17 cellular contexts compared by ENCODE assay signal in genomic region chr7:41788556-41788955, GRCh38.
"Had no signal": no experiment of that assay in that cellular context is flagged by ENCODE, and none has a peak within 500 bp of the region (broad histone marks: within the 10 kb centered on the region; RNA-seq: fewer than 3 reads in every experiment).

No MANE protein-coding gene starts in this region.

- H3K36me3 ChIP-seq: cardiac muscle cell, lower lobe of right lung, neutrophil, WERI-Rb-1 had no signal

- H3K27me3 ChIP-seq: hepatocyte, neutrophil had no signal

- H3K4me1 ChIP-seq: lower lobe of right lung had no signal

- H3K9me3 ChIP-seq: lower lobe of right lung, neutrophil had no signal

- DNase-seq: activated CD4-positive, alpha-beta T cell treated with anti-CD3 and anti-CD28 coated beads for 4 hours; activated CD8-positive, alpha-beta memory T cell treated with anti-CD3 and anti-CD28 coated beads, Interleukin-2, amount 50 U/mL, for 4 hours; activated CD8-positive, alpha-beta T cell treated with anti-CD3 and anti-CD28 coated beads for 36 hours; activated naive CD4-positive, alpha-beta T cell treated with Interleukin-2 at 50 U/mL for 16 hours; activated naive CD8-positive, alpha-beta T cell treated with anti-CD3 and anti-CD28 coated beads, Interleukin-2, amount 50 U/mL, for 24 hours; left cardiac atrium; lower lobe of right lung; midbrain; posterior cingulate gyrus; right cardiac atrium; stimulated activated naive B cell treated with anti-CD40 and anti-IgM and Interleukin-4, amounts not matched to agents 10 μg/mL and 1 μg/mL and 100 μg/mL, for 72 hours; substantia nigra; T-helper 1 cell; WERI-Rb-1 had no signal

- H3K4me3 ChIP-seq: cardiac muscle cell, hepatocyte, lower lobe of right lung had no signal

- ATAC-seq: activated CD8-positive, alpha-beta T cell treated with anti-CD3 and anti-CD28 coated beads for 36 hours; activated naive CD8-positive, alpha-beta T cell treated with anti-CD3 and anti-CD28 coated beads, Interleukin-2, amount 50 U/mL, for 24 hours; left cardiac atrium; lower lobe of right lung; right cardiac atrium; stimulated activated naive B cell treated with anti-CD40 and anti-IgM and Interleukin-4, amounts not matched to agents 10 μg/mL and 1 μg/mL and 100 μg/mL, for 72 hours had no signal
